Comparison of ENCODE assay signal across 1 cellular context in the genomic region with DNA sequence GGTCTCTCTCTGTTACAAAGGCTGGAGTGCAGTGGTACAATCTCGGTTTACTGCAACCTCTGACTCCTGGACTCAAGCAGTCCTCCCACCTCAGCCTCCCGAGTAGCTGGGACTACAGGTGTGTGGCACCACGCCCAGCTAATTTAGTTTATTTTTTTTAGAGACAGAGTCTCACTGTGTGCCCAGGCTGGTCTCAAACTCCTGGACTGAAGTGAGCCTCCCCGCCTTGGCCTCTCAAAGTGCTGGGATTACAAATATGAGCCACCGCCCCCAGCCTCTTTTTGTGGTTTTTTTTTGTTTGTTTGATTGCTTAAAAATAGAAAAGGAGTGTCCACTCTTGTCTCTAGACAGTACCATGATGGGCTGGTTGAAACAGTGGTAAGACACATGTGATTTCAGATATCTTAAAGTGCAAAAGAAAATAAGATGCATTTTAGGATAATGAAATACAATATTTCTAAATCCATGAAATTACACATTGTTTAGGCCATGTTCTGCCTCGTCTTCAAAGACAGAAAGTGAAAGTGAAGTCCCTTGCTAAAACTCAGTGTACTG.
TF ChIP-seq lines count a peak whose summit lies in the region.

No MANE protein-coding gene starts in this region.

TF ChIP-seq in SK-N-SH treated with all-trans-retinoic acid at 6 μM for 48 hours, 23 proteins besides CTCF, POLR2A, EP300 and RAD21 (continued from another document):
- no peak for TF ChIP-seq RARB (CRISPR knock-in tag; IDR thresholded peaks at IDR 0.05)
- TF ChIP-seq ZNF8 (CRISPR knock-in tag; IDR thresholded peaks at IDR 0.05) = no peak
- TF ChIP-seq OSR1 (CRISPR knock-in tag; IDR thresholded peaks at IDR 0.05) = no peak
- TF ChIP-seq ESRRG (CRISPR knock-in tag; IDR thresholded peaks at IDR 0.05) = no peak
- no peak for TF ChIP-seq ZFP30 (CRISPR knock-in tag; IDR thresholded peaks at IDR 0.05)
- TF ChIP-seq BACH2 (CRISPR knock-in tag; IDR thresholded peaks at IDR 0.05; ENCODE audit: borderline replicate concordance) = no peak
- TF ChIP-seq TCF4 (CRISPR knock-in tag; IDR thresholded peaks at IDR 0.05; ENCODE audit: borderline replicate concordance) = no peak
- no peak for TF ChIP-seq ISL1 (CRISPR knock-in tag; IDR thresholded peaks at IDR 0.05)
- TF ChIP-seq, protein P1, sequence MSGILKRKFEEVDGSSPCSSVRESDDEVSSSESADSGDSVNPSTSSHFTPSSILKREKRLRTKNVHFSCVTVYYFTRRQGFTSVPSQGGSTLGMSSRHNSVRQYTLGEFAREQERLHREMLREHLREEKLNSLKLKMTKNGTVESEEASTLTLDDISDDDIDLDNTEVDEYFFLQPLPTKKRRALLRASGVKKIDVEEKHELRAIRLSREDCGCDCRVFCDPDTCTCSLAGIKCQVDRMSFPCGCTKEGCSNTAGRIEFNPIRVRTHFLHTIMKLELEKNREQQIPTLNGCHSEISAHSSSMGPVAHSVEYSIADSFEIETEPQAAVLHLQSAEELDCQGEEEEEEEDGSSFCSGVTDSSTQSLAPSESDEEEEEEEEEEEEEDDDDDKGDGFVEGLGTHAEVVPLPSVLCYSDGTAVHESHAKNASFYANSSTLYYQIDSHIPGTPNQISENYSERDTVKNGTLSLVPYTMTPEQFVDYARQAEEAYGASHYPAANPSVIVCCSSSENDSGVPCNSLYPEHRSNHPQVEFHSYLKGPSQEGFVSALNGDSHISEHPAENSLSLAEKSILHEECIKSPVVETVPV (CRISPR knock-in tag; IDR thresholded peaks at IDR 0.05) = no peak
- no peak for TF ChIP-seq SNAI2 (CRISPR knock-in tag; IDR thresholded peaks at IDR 0.05)
- no peak for TF ChIP-seq ZC3H10 (CRISPR knock-in tag; IDR thresholded peaks at IDR 0.05)
- no peak for TF ChIP-seq GLIS3 (CRISPR knock-in tag; IDR thresholded peaks at IDR 0.05)
TF ChIP-seq in SK-N-SH treated with all-trans-retinoic acid at 6 μM for 48 hours: peak in this region for 0.
